Comparison of ENCODE assay signal across 15 cellular contexts in the genomic region with DNA sequence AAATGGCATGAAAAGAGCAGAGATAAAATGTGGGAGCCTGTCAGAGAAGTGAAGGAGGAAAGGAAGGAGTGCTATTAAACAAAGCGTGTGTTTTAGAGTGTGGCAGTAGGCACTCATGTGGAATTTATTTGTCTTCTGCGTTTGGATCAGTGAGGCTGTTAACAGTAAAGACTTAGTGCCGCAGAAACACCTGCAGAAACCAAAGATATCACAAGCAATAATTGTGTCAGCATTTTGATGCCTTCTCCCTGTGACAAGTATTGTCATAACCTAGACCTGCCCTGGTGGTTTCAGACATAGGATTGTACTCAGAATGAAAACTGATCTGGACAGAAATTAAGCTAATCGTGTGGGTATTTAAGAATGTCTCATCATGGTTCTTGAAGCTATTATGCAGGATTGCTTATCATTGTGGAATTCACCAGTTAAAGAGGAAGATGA.
A peak's percentile ranks its signal among the peaks of the same experiment; 100 is the strongest.
DNase-seq lines count a peak whose midpoint lies in the region; ATAC-seq and TF ChIP-seq lines count a peak whose summit lies in the region.
"Had no signal": no experiment of that assay in that cellular context is flagged by ENCODE, and none has a peak within 500 bp of the region (broad histone marks: within the 10 kb centered on the region; RNA-seq: fewer than 3 reads in every experiment).

No MANE protein-coding gene starts in this region.

- no peak overlapping the region for H3K27ac Mint-ChIP-seq in CD8-positive, alpha-beta T cell

- no peaks in the 10 kb centered on the region for H3K36me3 ChIP-seq in HEK293 (ENCODE audit: control insufficient read depth in 2 of 2, insufficient read depth in 1 of 2, low read length in 2 of 2)
- no peaks in the 10 kb centered on the region for H3K36me3 ChIP-seq in adipocyte (ENCODE audit: control insufficient read depth, insufficient read depth, low read length, severe bottlenecking)
- no peaks in the 10 kb centered on the region for H3K36me3 ChIP-seq in mesenchymal stem cell (ENCODE audit: control insufficient read depth in 1 of 2, insufficient read depth in 2 of 2, low read depth in 1 of 2, low read length in 2 of 2)
- no peaks in the 10 kb centered on the region for H3K36me3 ChIP-seq in CD8-positive, alpha-beta T cell (ENCODE audit: insufficient read depth, low read length)
- H3K36me3 ChIP-seq: adrenal gland, pancreas had no signal

- no peak for TF ChIP-seq CTCF in HEK293 (tag by site-specific recombination; IDR thresholded peaks at IDR 0.05)
- TF ChIP-seq CTCF in CD8-positive, alpha-beta T cell (IDR thresholded peaks at IDR 0.05): no peak

- ATAC-seq in HG03159 (IDR thresholded peaks at IDR 0.05; ENCODE audit: unreplicated experiment): no peak
- no peak for ATAC-seq in CD8-positive, alpha-beta T cell
- no peak for ATAC-seq in GM21723 (IDR thresholded peaks at IDR 0.05; ENCODE audit: unreplicated experiment)

- H3K79me1 ChIP-seq in mesenchymal stem cell (replicated peaks; ENCODE audit: low read length, poor library complexity, severe bottlenecking): peaks cover 34% of the 10 kb centered on the region

- H2BK15ac ChIP-seq in mesenchymal stem cell (ENCODE audit: low read depth, poor library complexity, severe bottlenecking): no peak overlapping the region

- H2BK12ac ChIP-seq in mesenchymal stem cell (ENCODE audit: low read length in 2 of 2): no peak overlapping the region

- H3K9me3 ChIP-seq in HEK293 (ENCODE audit: control insufficient read depth, insufficient read depth, low read depth, low read length) (no peaks in the 10 kb centered on the region), adipocyte (ENCODE audit: control insufficient read depth, low read length) (peaks cover 5% of the 10 kb centered on the region), mesenchymal stem cell (ENCODE audit: control insufficient read depth, low read length) (peaks cover 3% of the 10 kb centered on the region)
- no peaks in the 10 kb centered on the region for H3K9me3 ChIP-seq in CD8-positive, alpha-beta T cell (ENCODE audit: low read length)
- H3K9me3 ChIP-seq: adrenal gland, pancreas had no signal

- no peak overlapping the region for H2BK5ac ChIP-seq in mesenchymal stem cell (ENCODE audit: low read depth, low read length, poor library complexity, severe bottlenecking)

- no peaks in the 10 kb centered on the region for H3K36me3 Mint-ChIP-seq in CD8-positive, alpha-beta T cell

- H3K27ac ChIP-seq in HEK293 (ENCODE audit: extremely low read depth, low read depth, low read length) (no peak overlapping the region), mesenchymal stem cell (ENCODE audit: low read length, poor library complexity, severe bottlenecking) (no peak overlapping the region)
- H3K27ac ChIP-seq in CD8-positive, alpha-beta T cell (ENCODE audit: low read depth, low read length): no peak overlapping the region
- H3K27ac ChIP-seq: 22Rv1, adrenal gland, pancreas had no signal

- no peak overlapping the region for H2BK120ac ChIP-seq in mesenchymal stem cell (ENCODE audit: low read depth, low read length)

- H3K4me2 ChIP-seq in mesenchymal stem cell (ENCODE audit: low read length, poor library complexity, severe bottlenecking): peak overlapping the region; percentile 23

- POLR2A ChIA-PET in HEK293 (lab: Yijun Ruan, JAX): no interaction called here
- POLR2A ChIA-PET in CD8-positive, alpha-beta T cell (lab: Charles Lee): no interaction called here

- peaks cover 25% of the 10 kb centered on the region for H3K4me1 Mint-ChIP-seq in CD8-positive, alpha-beta T cell (ENCODE audit: low read depth)

- DNase-seq in DMS53 (lab: John Stamatoyannopoulos, UW): peak; percentile 49
- no peak for DNase-seq in DMS53 treated with DMSO at 0.1 percent for 48 hours (lab: John Stamatoyannopoulos, UW; ENCODE audit: unreplicated experiment)
- DNase-seq in adipocyte (ENCODE audit: low read depth): peak; percentile 58
- DNase-seq in mesenchymal stem cell: peak; percentile 6
- DNase-seq in CD8-positive, alpha-beta T cell: no peak
- DNase-seq: adrenal gland, cortex of kidney, KBM-7, mesendoderm, NCI-H1930, pancreas had no signal

- no peak overlapping the region for H3K4me3 Mint-ChIP-seq in CD8-positive, alpha-beta T cell

- no peak overlapping the region for H3K18ac ChIP-seq in mesenchymal stem cell (ENCODE audit: low read depth in 1 of 2, low read length in 2 of 2)

- no peaks in the 10 kb centered on the region for H3K27me3 Mint-ChIP-seq in CD8-positive, alpha-beta T cell (ENCODE audit: low read depth)

- H3K9ac ChIP-seq in adipocyte (ENCODE audit: low read length) (no peak overlapping the region), mesenchymal stem cell (ENCODE audit: low read length) (no peak overlapping the region)

- H3K9me3 Mint-ChIP-seq in CD8-positive, alpha-beta T cell: no peaks in the 10 kb centered on the region

- no peak overlapping the region for H3K23ac ChIP-seq in mesenchymal stem cell (ENCODE audit: low read length in 2 of 2)

- peaks cover 18% of the 10 kb centered on the region for H3K4me1 ChIP-seq in HEK293 (ENCODE audit: control insufficient read depth, insufficient read depth, low read length)
- peaks cover 29% of the 10 kb centered on the region for H3K4me1 ChIP-seq in adipocyte (ENCODE audit: control insufficient read depth, insufficient read depth, low read length)
- peaks cover 6% of the 10 kb centered on the region for H3K4me1 ChIP-seq in mesenchymal stem cell (ENCODE audit: control insufficient read depth, insufficient read depth, low read depth, low read length)
- no peaks in the 10 kb centered on the region for H3K4me1 ChIP-seq in CD8-positive, alpha-beta T cell (ENCODE audit: insufficient read depth, low read length)
- H3K4me1 ChIP-seq: adrenal gland had no signal

- intact Hi-C loops in CD8-positive, alpha-beta T cell (cut with DNase I, micrococcal nuclease): no loop called here

- no peak overlapping the region for H4K8ac ChIP-seq in mesenchymal stem cell (ENCODE audit: low read length)

- H3K4ac ChIP-seq in mesenchymal stem cell (ENCODE audit: low read depth in 1 of 2, low read length in 2 of 2): no peak overlapping the region

- 86% methylated on average over 4 of the region's 4 CpGs for WGBS in mesenchymal stem cell

- H3K27me3 ChIP-seq in adipocyte (replicated peaks; ENCODE audit: control insufficient read depth, insufficient read depth, low read length) (no peaks in the 10 kb centered on the region), mesenchymal stem cell (ENCODE audit: control insufficient read depth in 1 of 2, insufficient read depth in 1 of 2, low read length in 2 of 2) (no peaks in the 10 kb centered on the region)
- no peaks in the 10 kb centered on the region for H3K27me3 ChIP-seq in CD8-positive, alpha-beta T cell (ENCODE audit: insufficient read depth, low read length)
- H3K27me3 ChIP-seq: adrenal gland, pancreas had no signal

- H4K91ac ChIP-seq in mesenchymal stem cell (ENCODE audit: low read length): no peak overlapping the region

- no peak overlapping the region for H2AFZ ChIP-seq in mesenchymal stem cell (ENCODE audit: low read depth, low read length)

- CTCF ChIA-PET in HEK293 (lab: Yijun Ruan, JAX): interaction anchor here (1.0 to 1.3 kb wide), 2 partner anchors 171 to 276 kb away, joined by 3 to 4 read pairs; no protein-coding TSS in a partner anchor
- CTCF ChIA-PET in CD8-positive, alpha-beta T cell (lab: Charles Lee): interaction anchor here (0.9 kb wide), 1 partner anchor 276 kb away, joined by 3 read pairs; no protein-coding TSS in a partner anchor

- no peak overlapping the region for H3K14ac ChIP-seq in mesenchymal stem cell (ENCODE audit: low read length in 2 of 2)

- H3K4me3 ChIP-seq in HEK293 (ENCODE audit: low read depth, low read length) (no peak overlapping the region), adipocyte (ENCODE audit: low read length) (no peak overlapping the region), mesenchymal stem cell (ENCODE audit: insufficient read depth in 1 of 2, low read depth in 1 of 2, low read length in 2 of 2) (no peak overlapping the region)
- no peak overlapping the region for H3K4me3 ChIP-seq in CD8-positive, alpha-beta T cell (ENCODE audit: low read depth, low read length)
- H3K4me3 ChIP-seq: adrenal gland, pancreas had no signal

- H2AK5ac ChIP-seq in mesenchymal stem cell (ENCODE audit: low read length, severe bottlenecking): no peak overlapping the region

TF ChIP-seq in HEK293, 187 proteins besides CTCF, POLR2A, EP300 and RAD21:
- TF ChIP-seq OSR2 (tag by site-specific recombination; IDR thresholded peaks at IDR 0.05) (peak; percentile 33; the same call in 1 of the 2 replicates), ZNF660 (tag by site-specific recombination; IDR thresholded peaks at IDR 0.05) (peak; percentile 94), ZEB2 (tag by site-specific recombination; IDR thresholded peaks at IDR 0.05) (0 out of 2 replicates have a peak, but pooled peaks have one; percentile 25), FEZF1 (tag by site-specific recombination; IDR thresholded peaks at IDR 0.05) (peak; percentile 72), ZNF274 (IDR thresholded peaks at IDR 0.05; ENCODE audit: low read length) (no peak), ZNF274 (tag by site-specific recombination; IDR thresholded peaks at IDR 0.05; ENCODE audit: borderline replicate concordance) (no peak), ZNF2 (tag by site-specific recombination; IDR thresholded peaks at IDR 0.05) (no peak), ZNF175 (tag by site-specific recombination; IDR thresholded peaks at IDR 0.05) (no peak), ZNF600 (tag by site-specific recombination; IDR thresholded peaks at IDR 0.05) (peak; percentile 30; the same call in 1 of the 2 replicates)

Comparison
In these comparisons a context has a peak if more than half of its experiments do, and no peak if none do; other contexts are left out.
1. DNase-seq: peak in DMS53 (single experiment), adipocyte (single experiment) and mesenchymal stem cell (single experiment); none in DMS53 treated with DMSO at 0.1 percent for 48 hours (single experiment) and CD8-positive, alpha-beta T cell (0 of 7).